23 cellular contexts compared by ENCODE assay signal in genomic region chr22:22239311-22239939, GRCh38. TPM values are rescaled to one million over a fixed set of nuclear protein-coding genes. Genes with fewer than 3 reads are reported as not detected.
DNase-seq lines count a peak whose midpoint lies in the region; ATAC-seq, FAIRE-seq and TF ChIP-seq lines count a peak whose summit lies in the region.
"Had no signal": no experiment of that assay in that cellular context is flagged by ENCODE, and none has a peak within 500 bp of the region (broad histone marks: within the 10 kb centered on the region; RNA-seq: fewer than 3 reads in every experiment).

No MANE protein-coding gene starts in this region.

- in situ Hi-C loops in K562 (cut with MboI) = no loop called here

- H4K20me1 ChIP-seq in K562 (replicated peaks; ENCODE audit: control insufficient read depth, insufficient read depth, low read length) = peaks cover 33% of the 10 kb centered on the region
- H4K20me1 ChIP-seq in osteoblast (ENCODE audit: insufficient read depth, low read length) = no peaks in the 10 kb centered on the region
- H4K20me1 ChIP-seq: BLaER1 treated with 17β-estradiol and CSF1 and Interleukin-3, amounts not matched to agents 10 nM and 100 nM had no signal

- peaks cover 54 to 80% of the 10 kb centered on the region in 2 experiments for H3K27me3 ChIP-seq in K562 (ENCODE audit: control insufficient read depth in 2 of 2, insufficient read depth in 2 of 2, low read length in 2 of 2)
- H3K27me3 ChIP-seq in osteoblast (ENCODE audit: insufficient read depth, low read length) = peaks cover 10% of the 10 kb centered on the region

- no peak overlapping the region for H3K27ac ChIP-seq in K562 (ENCODE audit: extremely low read depth, low read depth, low read length)
- no peak overlapping the region for H3K27ac ChIP-seq in osteoblast (ENCODE audit: low read depth, low read length)
- H3K27ac ChIP-seq: 22Rv1; A549; BLaER1 treated with 17β-estradiol and CSF1 and Interleukin-3, amounts not matched to agents 10 nM and 100 nM; C4-2B had no signal

- H3K9me1 ChIP-seq in K562 (ENCODE audit: control insufficient read depth, insufficient read depth, low read length) = no peaks in the 10 kb centered on the region

- no peak for TF ChIP-seq POLR2A in K562 (conservative IDR thresholded peaks at IDR 0.05)

- TF ChIP-seq RAD21 in K562 (CRISPR knock-in tag; conservative IDR thresholded peaks at IDR 0.05 in 1 of 2, IDR thresholded peaks at IDR 0.05 in 1 of 2) = no peak

- WGBS in K562 (ENCODE audit: insufficient coverage, low coverage, missing lambda C conversion rate) = 1% methylated on average over 13 of the region's 13 CpGs

- DNase-seq in GM20000 (ENCODE audit: low spot score) = peak; percentile 3
- no peak for DNase-seq in K562 (ENCODE audit: extremely low read depth in 1 of 4, low spot score in 3 of 4)
- DNase-seq in islet precursor cell = peak; percentile 32
- DNase-seq in NCI-H2081 (lab: John Stamatoyannopoulos, UW) = no peak
- no peak for DNase-seq in osteoblast (ENCODE audit: insufficient read length, low spot score, missing footprints)
- no peak for DNase-seq in NCI-H2196 treated with DMSO at 0.1 percent for 48 hours (lab: John Stamatoyannopoulos, UW; ENCODE audit: unreplicated experiment)
- DNase-seq: AML-193; Caco-2; Calu3; CD4-positive, alpha-beta T cell; CD8-positive, alpha-beta T cell; DMS79 treated with DMSO at 0.1 percent for 48 hours; GF-D8 had no signal

- no peak overlapping the region for H3K4me3 ChIP-seq in K562
- H3K4me3 ChIP-seq in osteoblast (ENCODE audit: insufficient read depth, low read length) = no peak overlapping the region
- H3K4me3 ChIP-seq: A549; BLaER1 treated with 17β-estradiol and CSF1 and Interleukin-3, amounts not matched to agents 10 nM and 100 nM had no signal

- H2AFZ ChIP-seq in K562 (ENCODE audit: low read depth, low read length) (no peak overlapping the region), osteoblast (ENCODE audit: low read length) (no peak overlapping the region)

- CTCF ChIA-PET in K562 (lab: Yijun Ruan, JAX; ENCODE audit: low intra/inter-chr PET ratio) = no interaction called here

- no peaks in the 10 kb centered on the region for H3K4me1 ChIP-seq in K562 (replicated peaks in 1 of 2; ENCODE audit: control insufficient read depth in 2 of 2, insufficient read depth in 2 of 2, low read length in 2 of 2)
- no peaks in the 10 kb centered on the region for H3K4me1 ChIP-seq in osteoblast (ENCODE audit: insufficient read depth, low read length)
- H3K4me1 ChIP-seq: A549 had no signal

- no peaks in the 10 kb centered on the region for H3K36me3 ChIP-seq in K562 (ENCODE audit: control insufficient read depth, insufficient read depth, low read length)
- no peaks in the 10 kb centered on the region for H3K36me3 ChIP-seq in osteoblast (ENCODE audit: insufficient read depth, low read length)
- H3K36me3 ChIP-seq: BLaER1 treated with 17β-estradiol and CSF1 and Interleukin-3, amounts not matched to agents 10 nM and 100 nM had no signal

- no peak for FAIRE-seq in K562 (lab: Jason Lieb, UNC)
- FAIRE-seq: A549, D721Med, G401.6, GM12891 had no signal

- H3K9ac ChIP-seq in K562 (ENCODE audit: insufficient read depth in 1 of 2, low read depth in 2 of 2, low read length in 2 of 2) = peak overlapping the region in 1 of 2 experiments; percentile 14; a peak in 1 of 4 replicates
- H3K9ac ChIP-seq: BLaER1 treated with 17β-estradiol and CSF1 and Interleukin-3, amounts not matched to agents 10 nM and 100 nM had no signal

- no peak for TF ChIP-seq EP300 in K562 (IDR thresholded peaks at IDR 0.05; ENCODE audit: low read length)

- no peak for ATAC-seq in K562
- ATAC-seq: A549; CD8-positive, alpha-beta T cell had no signal

- H3K79me2 ChIP-seq in K562 (ENCODE audit: control insufficient read depth, insufficient read depth, low read length) (no peaks in the 10 kb centered on the region), osteoblast (ENCODE audit: insufficient read depth, low read length) (no peaks in the 10 kb centered on the region)

- intact Hi-C loops in K562 (cut with micrococcal nuclease) = no loop called here

- BruUV-seq in K562 (replicated peaks; lab: Mats Ljungman, UMichigan) = no TSS peak

- H3K4me2 ChIP-seq in K562 (ENCODE audit: insufficient read depth, low read length) = no peak overlapping the region
- no peak overlapping the region for H3K4me2 ChIP-seq in osteoblast (ENCODE audit: insufficient read depth, low read length)
- H3K4me2 ChIP-seq: A549 had no signal

- H3K9me3 ChIP-seq in K562 (replicated peaks; ENCODE audit: control insufficient read depth, insufficient read depth, low read depth, low read length) (no peaks in the 10 kb centered on the region), osteoblast (ENCODE audit: low read depth, low read length) (no peaks in the 10 kb centered on the region)
- H3K9me3 ChIP-seq: A549; BLaER1 treated with 17β-estradiol and CSF1 and Interleukin-3, amounts not matched to agents 10 nM and 100 nM; Caco-2 had no signal

- POLR2A ChIA-PET in K562 (lab: Yijun Ruan, JAX) = interaction anchor here (0.7 to 1.5 kb wide), 4 partner anchors 11 to 33 kb away, joined by 3 to 4 read pairs (median 3); no protein-coding TSS in a partner anchor

- TF ChIP-seq CTCF in GM20000 (IDR thresholded peaks at IDR 0.05; ENCODE audit: extremely low read depth, missing control alignments) (no peak), K562 (IDR thresholded peaks at IDR 0.05 in 2 of 3, conservative IDR thresholded peaks at IDR 0.05 in 1 of 3; ENCODE audit: insufficient read depth in 2 of 3, low read depth in 1 of 3, low read length in 3 of 3) (no peak), osteoblast (IDR thresholded peaks at IDR 0.05; ENCODE audit: extremely low read depth, low read depth, low read length) (no peak)

TF ChIP-seq in K562, 482 proteins besides CTCF, POLR2A, EP300 and RAD21 (continues in another document):
- TF ChIP-seq ZNF79 (CRISPR knock-in tag; IDR thresholded peaks at IDR 0.05; ENCODE audit: low read depth) (no peak), EZH2 (IDR thresholded peaks at IDR 0.05; ENCODE audit: borderline replicate concordance, low read depth, low read length) (peak; percentile 98; the same call in 1 of the 2 replicates)

RNA-seq across cellular contexts. Expression of gene VPREB1, which starts 5.2 kb away (rescaled TPM):
- not detected in 2 replicates for total RNA-seq in K562 (2011; cell fraction: chromatin; rRNA removed; ENCODE audit: low replicate concordance)
- not detected in 2 replicates for total RNA-seq in K562 (2011; cell fraction: nucleolus; rRNA removed)
- not detected in 2 replicates for total RNA-seq in K562 (2011; cell fraction: nucleoplasm; rRNA removed)
- total RNA-seq in K562 (2014; rRNA removed) (not detected in 2 replicates), K562 (2014; rRNA removed; fragmentation: Illumina TruSeq; extraction: Trizol) (not detected in 2 replicates), K562 (2015; rRNA removed; fragmentation: Illumina TruSeq; extraction: Trizol) (not detected in 2 replicates), K562 (2021) (not detected in 2 replicates), osteoblast (not detected in 2 replicates)
- polyA plus RNA-seq in K562 (2011; rRNA removed) (not detected in 2 replicates), K562 (2014; fragmentation: Illumina TruSeq; extraction: Trizol) (not detected in 2 replicates), K562 (2014; fragmentation: Nextera tagmentation; extraction: Ambion mirVana) (not detected), K562 (2014; rRNA removed) (not detected in 2 replicates)
- polyA plus RNA-seq in K562 (2011; cell fraction: cytosol; rRNA removed) = not detected in 2 replicates
- polyA plus RNA-seq in K562 (2011; cell fraction: nucleus; rRNA removed) = not detected in 2 replicates
- polyA plus RNA-seq in K562 (2012) = not detected in 2 replicates
- not detected in 2 replicates for polyA minus RNA-seq in K562 (2011; rRNA and poly(A)+ RNA removed)
- not detected in 2 replicates for polyA minus RNA-seq in K562 (2011; cell fraction: cytosol; rRNA and poly(A)+ RNA removed)
- not detected in 2 replicates for polyA minus RNA-seq in K562 (2011; cell fraction: nucleus; rRNA and poly(A)+ RNA removed)
- total RNA-seq: A172; B cell; Caco-2; Calu3; CD4-positive, alpha-beta T cell; CD8-positive, alpha-beta T cell had no signal
- polyA plus RNA-seq: A549, BJ had no signal

Comparison
In these comparisons a context has a peak if more than half of its experiments do, and no peak if none do; other contexts are left out.
1. DNase-seq: peak in GM20000 (single experiment) and islet precursor cell (single experiment); none in K562 (0 of 4), NCI-H2081 (0 of 2), osteoblast (single experiment) and NCI-H2196 treated with DMSO at 0.1 percent for 48 hours (single experiment).